1 cellular context compared by ENCODE assay signal in the genomic region with DNA sequence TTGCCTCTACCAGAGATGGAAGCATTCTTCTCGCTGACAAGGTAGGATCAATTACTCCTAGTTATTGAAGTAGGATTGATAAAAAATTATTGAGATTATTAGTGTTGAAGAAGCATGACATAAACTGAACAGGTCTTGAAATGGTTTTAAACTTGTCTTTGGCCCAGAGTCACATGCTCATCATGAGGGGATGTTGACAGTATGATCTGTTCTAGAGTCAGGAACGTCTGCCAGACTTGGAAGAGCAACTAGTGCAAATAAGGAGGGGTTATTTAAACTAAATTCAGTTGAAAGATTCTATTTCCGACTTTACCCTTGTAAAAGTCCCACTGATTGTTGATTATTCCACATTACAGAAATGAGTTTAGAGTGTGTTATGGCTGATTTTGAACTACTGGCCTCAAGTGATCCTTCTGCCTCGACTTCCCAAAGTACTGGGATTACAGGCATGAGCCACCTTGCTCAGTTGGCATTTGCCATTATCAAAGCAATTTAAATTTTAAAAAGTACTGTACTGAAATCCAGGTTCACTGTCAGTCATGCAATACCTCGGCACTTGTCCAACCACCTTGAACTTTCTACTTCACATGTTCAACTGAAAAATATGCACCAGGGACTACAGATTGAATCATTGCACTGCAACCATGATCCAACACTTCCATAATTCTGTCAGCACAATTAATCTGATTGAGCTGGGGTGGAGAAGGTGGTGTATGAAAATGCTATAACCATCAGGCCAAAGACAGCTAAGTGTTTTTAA.
TF ChIP-seq lines count a peak whose summit lies in the region.

No MANE protein-coding gene starts in this region.

TF ChIP-seq in K562, 482 proteins besides CTCF, POLR2A, EP300 and RAD21 (continued from another document):
- TF ChIP-seq RNF219 (CRISPR knock-in tag; IDR thresholded peaks at IDR 0.05) (no peak), EP400 (IDR thresholded peaks at IDR 0.05) (no peak), L3MBTL2 (IDR thresholded peaks at IDR 0.05) (0 out of 2 replicates have a peak, but pooled peaks have one; percentile 17), BCLAF1 (IDR thresholded peaks at IDR 0.05; ENCODE audit: borderline replicate concordance in 1 of 2, control insufficient read depth in 1 of 2, low read depth in 2 of 2, low read length in 1 of 2) (no peak), ETS2 (tag; IDR thresholded peaks at IDR 0.05; ENCODE audit: borderline replicate concordance, poor library complexity, severe bottlenecking) (no peak), FOXK1 (CRISPR knock-in tag; IDR thresholded peaks at IDR 0.05; ENCODE audit: borderline replicate concordance) (no peak), CBX2 (IDR thresholded peaks at IDR 0.05; ENCODE audit: insufficient read depth, low read length, poor library complexity, severe bottlenecking) (no peak), PBX2 (CRISPR knock-in tag; IDR thresholded peaks at IDR 0.05; ENCODE audit: low read depth) (no peak), PBX2 (tag; conservative IDR thresholded peaks at IDR 0.05; ENCODE audit: low read depth) (0 out of 2 replicates have a peak, but pooled peaks have one; percentile 43), MLX (CRISPR knock-in tag; conservative IDR thresholded peaks at IDR 0.05) (no peak), ZBTB9 (CRISPR knock-in tag; IDR thresholded peaks at IDR 0.05) (no peak), GMEB1 (CRISPR knock-in tag; IDR thresholded peaks at IDR 0.05) (no peak), ILK (tag; IDR thresholded peaks at IDR 0.05; ENCODE audit: borderline replicate concordance, low read depth) (no peak), MEIS2 (IDR thresholded peaks at IDR 0.05; ENCODE audit: partially characterized antibody) (peak; percentile 47)
- TF ChIP-seq, protein P1, sequence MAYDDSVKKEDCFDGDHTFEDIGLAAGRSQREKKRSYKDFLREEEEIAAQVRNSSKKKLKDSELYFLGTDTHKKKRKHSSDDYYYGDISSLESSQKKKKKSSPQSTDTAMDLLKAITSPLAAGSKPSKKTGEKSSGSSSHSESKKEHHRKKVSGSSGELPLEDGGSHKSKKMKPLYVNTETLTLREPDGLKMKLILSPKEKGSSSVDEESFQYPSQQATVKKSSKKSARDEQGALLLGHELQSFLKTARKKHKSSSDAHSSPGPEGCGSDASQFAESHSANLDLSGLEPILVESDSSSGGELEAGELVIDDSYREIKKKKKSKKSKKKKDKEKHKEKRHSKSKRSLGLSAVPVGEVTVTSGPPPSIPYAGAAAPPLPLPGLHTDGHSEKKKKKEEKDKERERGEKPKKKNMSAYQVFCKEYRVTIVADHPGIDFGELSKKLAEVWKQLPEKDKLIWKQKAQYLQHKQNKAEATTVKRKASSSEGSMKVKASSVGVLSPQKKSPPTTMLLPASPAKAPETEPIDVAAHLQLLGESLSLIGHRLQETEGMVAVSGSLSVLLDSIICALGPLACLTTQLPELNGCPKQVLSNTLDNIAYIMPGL (CRISPR knock-in tag; IDR thresholded peaks at IDR 0.05): no peak
- TF ChIP-seq, protein P2, sequence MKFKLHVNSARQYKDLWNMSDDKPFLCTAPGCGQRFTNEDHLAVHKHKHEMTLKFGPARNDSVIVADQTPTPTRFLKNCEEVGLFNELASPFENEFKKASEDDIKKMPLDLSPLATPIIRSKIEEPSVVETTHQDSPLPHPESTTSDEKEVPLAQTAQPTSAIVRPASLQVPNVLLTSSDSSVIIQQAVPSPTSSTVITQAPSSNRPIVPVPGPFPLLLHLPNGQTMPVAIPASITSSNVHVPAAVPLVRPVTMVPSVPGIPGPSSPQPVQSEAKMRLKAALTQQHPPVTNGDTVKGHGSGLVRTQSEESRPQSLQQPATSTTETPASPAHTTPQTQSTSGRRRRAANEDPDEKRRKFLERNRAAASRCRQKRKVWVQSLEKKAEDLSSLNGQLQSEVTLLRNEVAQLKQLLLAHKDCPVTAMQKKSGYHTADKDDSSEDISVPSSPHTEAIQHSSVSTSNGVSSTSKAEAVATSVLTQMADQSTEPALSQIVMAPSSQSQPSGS (CRISPR knock-in tag; IDR thresholded peaks at IDR 0.05): no peak
